Comparison of ENCODE assay signal across 8 cellular contexts in genomic region chr17:60391419-60392041, GRCh38. TPM values are rescaled to one million over a fixed set of nuclear protein-coding genes. Genes with fewer than 3 reads are reported as not detected.
DNase-seq lines count a peak whose midpoint lies in the region; ATAC-seq and TF ChIP-seq lines count a peak whose summit lies in the region.

No MANE protein-coding gene starts in this region.

- H3K36me3 ChIP-seq in OCI-LY7 (ENCODE audit: insufficient read depth, low read length) (no peaks in the 10 kb centered on the region), endocrine pancreas (ENCODE audit: control insufficient read depth, insufficient read depth, low read length) (no peaks in the 10 kb centered on the region), muscle layer of duodenum (ENCODE audit: control insufficient read depth in 1 of 2, insufficient read depth in 2 of 2, low read length in 2 of 2) (peaks cover 0 to 11% of the 10 kb centered on the region in 2 donors)

- POLR2A ChIA-PET in OCI-LY7 (lab: Charles Lee), result interaction anchor here (0.6 kb wide), 2 partner anchors 894 to 1461 kb away, joined by 3 to 4 read pairs; no protein-coding TSS in a partner anchor

- H3K9ac ChIP-seq in endocrine pancreas (ENCODE audit: control insufficient read depth, insufficient read depth, low read length), result peak overlapping the region; percentile 89

- peak overlapping the region; percentile 87 for H3K4me3 ChIP-seq in OCI-LY7 (ENCODE audit: low read depth, low read length, poor library complexity, severe bottlenecking)
- peak overlapping the region; percentile 48 for H3K4me3 ChIP-seq in endocrine pancreas (ENCODE audit: control insufficient read depth, insufficient read depth, low read length)
- H3K4me3 ChIP-seq in muscle layer of duodenum (ENCODE audit: low read depth in 1 of 2, low read length in 2 of 2), result peak overlapping the region; percentile 74 to 94

- no TSS peak for BruUV-seq in OCI-LY7 (replicated peaks; lab: Mats Ljungman, UMichigan)

- H3K4me1 ChIP-seq in OCI-LY7 (ENCODE audit: insufficient read depth, low read length, poor library complexity, severe bottlenecking) (peaks cover 22% of the 10 kb centered on the region), endocrine pancreas (ENCODE audit: control insufficient read depth, insufficient read depth, low read length) (peaks cover 10% of the 10 kb centered on the region), muscle layer of duodenum (ENCODE audit: control insufficient read depth in 1 of 2, insufficient read depth in 2 of 2, low read length in 2 of 2) (peaks cover 0 to 31% of the 10 kb centered on the region in 2 donors)

- H3K9me2 ChIP-seq in OCI-LY7 (ENCODE audit: insufficient read depth, low read length), result no peaks in the 10 kb centered on the region

- DNase-seq in NCI-H82 (lab: John Stamatoyannopoulos, UW), result peak; percentile 96
- DNase-seq in NCI-H82 treated with DMSO at 0.1 percent for 48 hours (lab: John Stamatoyannopoulos, UW; ENCODE audit: unreplicated experiment), result no peak
- no peak for DNase-seq in OCI-LY7 (ENCODE audit: low spot score)
- no peak for DNase-seq in occipital lobe (lab: John Stamatoyannopoulos, UW)
- no peak for DNase-seq in hippocampal formation (lab: John Stamatoyannopoulos, UW)

- intact Hi-C loops in OCI-LY7 (cut with micrococcal nuclease; ENCODE audit: unreplicated experiment), result loop anchor here (10.0 kb wide), 2 partner anchors 57 to 257 kb away; no protein-coding TSS in a partner anchor

- TF ChIP-seq CTCF in OCI-LY7 (conservative IDR thresholded peaks at IDR 0.05; ENCODE audit: low read length), result no peak

- no peaks in the 10 kb centered on the region for H3K27me3 ChIP-seq in endocrine pancreas (ENCODE audit: control insufficient read depth, insufficient read depth, low read length)
- H3K27me3 ChIP-seq in muscle layer of duodenum (ENCODE audit: low read depth, low read length), result no peaks in the 10 kb centered on the region

- peak overlapping the region; percentile 57 for H3K27ac ChIP-seq in OCI-LY7 (ENCODE audit: low read depth, low read length, poor library complexity, severe bottlenecking)
- peak overlapping the region; percentile 99 for H3K27ac ChIP-seq in muscle layer of duodenum (ENCODE audit: low read length)

- ATAC-seq in HG02798 (IDR thresholded peaks at IDR 0.05; ENCODE audit: poor library complexity, unreplicated experiment), result peak; percentile 24

- H3K79me2 ChIP-seq in OCI-LY7 (ENCODE audit: insufficient read depth, low read depth, low read length), result peaks cover 48% of the 10 kb centered on the region

- H3K4me2 ChIP-seq in OCI-LY7 (ENCODE audit: low read length), result peak overlapping the region; percentile 75

- no peaks in the 10 kb centered on the region for H3K9me3 ChIP-seq in OCI-LY7 (ENCODE audit: low read length)
- H3K9me3 ChIP-seq in endocrine pancreas (ENCODE audit: control insufficient read depth, low read length), result no peaks in the 10 kb centered on the region
- H3K9me3 ChIP-seq in muscle layer of duodenum (ENCODE audit: control insufficient read depth in 1 of 2, low read length in 2 of 2), result no peaks in the 10 kb centered on the region

- CTCF ChIA-PET in OCI-LY7 (lab: Charles Lee; ENCODE audit: unreplicated experiment), result no interaction called here

- H2AFZ ChIP-seq in OCI-LY7 (ENCODE audit: low read length), result peak overlapping the region; percentile 78

- H4K20me1 ChIP-seq in OCI-LY7 (ENCODE audit: insufficient read depth, low read length), result no peaks in the 10 kb centered on the region

RNA-seq across cellular contexts. Expression of gene USP32, which starts 0.4 kb away (rescaled TPM):
- 13.7 and 16.9 TPM in 2 replicates for total RNA-seq in OCI-LY7 (2014; rRNA removed; shearing (Covaris generic))
- total RNA-seq in OCI-LY7 (2022) (28.0 and 28.8 TPM in 2 replicates), occipital lobe (71.0 TPM)

RNA-seq across cellular contexts. Expression of gene CHCT1, which starts 30.8 kb away (rescaled TPM):
- total RNA-seq in OCI-LY7 (2014; rRNA removed; shearing (Covaris generic)), result not detected in 2 replicates
- total RNA-seq in OCI-LY7 (2022), result not detected in 2 replicates
- total RNA-seq in occipital lobe, result not detected
